22 cellular contexts compared by ENCODE assay signal in genomic region chr1:158176399-158176798, GRCh38. TPM values are rescaled to one million over a fixed set of nuclear protein-coding genes. Genes with fewer than 3 reads are reported as not detected.
"Had no signal": no experiment of that assay in that cellular context is flagged by ENCODE, and none has a peak within 500 bp of the region (broad histone marks: within the 10 kb centered on the region; RNA-seq: fewer than 3 reads in every experiment).

No MANE protein-coding gene starts in this region.

- FAIRE-seq: islet of Langerhans had no signal

- H3K4me3 Mint-ChIP-seq: activated CD4-positive, alpha-beta T cell treated with anti-CD3 and anti-CD28 coated beads for 36 hours; activated naive CD8-positive, alpha-beta T cell treated with anti-CD3 and anti-CD28 coated beads, Interleukin-2, amount 50 U/mL, for 24 hours; activated T-cell treated with anti-CD3 and anti-CD28 coated beads, Interleukin-2, amount 50 U/mL, for 72 hours; stimulated activated naive CD8-positive, alpha-beta T cell treated with anti-CD3 and anti-CD28 coated beads, Interleukin-15, Interleukin-2, amounts not matched to agents 100 ng/mL and 50 ng/mL, for 24 hours had no signal

- H3K9me3 Mint-ChIP-seq: activated naive CD8-positive, alpha-beta T cell treated with anti-CD3 and anti-CD28 coated beads, Interleukin-2, amount 50 U/mL, for 24 hours; activated T-cell treated with anti-CD3 and anti-CD28 coated beads, Interleukin-2, amount 50 U/mL, for 72 hours; stimulated activated naive CD8-positive, alpha-beta T cell treated with anti-CD3 and anti-CD28 coated beads, Interleukin-15, Interleukin-2, amounts not matched to agents 100 ng/mL and 50 ng/mL, for 24 hours; WTC11 had no signal

- H3K27me3 ChIP-seq: body of pancreas, pancreas, right atrium auricular region had no signal

- H3K36me3 ChIP-seq: cardiac muscle cell, heart left ventricle, pancreas, right atrium auricular region, tibial artery had no signal

- DNase-seq: activated CD4-positive, alpha-beta T cell treated with anti-CD3 and anti-CD28 coated beads for 36 hours; activated CD4-positive, alpha-beta T cell treated with anti-CD3 and anti-CD28 coated beads, Interleukin-2, amount 50 U/mL, for 4 hours; activated CD8-positive, alpha-beta memory T cell treated with anti-CD3 and anti-CD28 coated beads for 24 hours; activated CD8-positive, alpha-beta memory T cell treated with anti-CD3 and anti-CD28 coated beads, Interleukin-2, amount 50 U/mL, for 4 hours; activated effector memory CD4-positive, alpha-beta T cell treated with anti-CD3 and anti-CD28 coated beads, Interleukin-2, amount 50 U/mL, for 16 hours; activated naive CD4-positive, alpha-beta T cell treated with anti-CD3 and anti-CD28 coated beads, Interleukin-2, amount 50 U/mL, for 16 hours; activated naive CD8-positive, alpha-beta T cell treated with anti-CD3 and anti-CD28 coated beads, Interleukin-2, amount 50 U/mL, for 24 hours; activated T-cell treated with anti-CD3 and anti-CD28 coated beads, Interleukin-2, amount 50 U/mL, for 72 hours; body of pancreas; heart left ventricle; nephron progenitor cell; pancreas; psoas muscle; stimulated activated CD4-positive, alpha-beta T cell treated with anti-CD3 and anti-CD28 coated beads, Interleukin-4, amount 100 ng/mL, for 24 hours; tibial artery had no signal

- H3K27ac ChIP-seq: body of pancreas, cardiac muscle cell, epithelial cell of prostate, pancreas, right atrium auricular region had no signal

- H3K27ac Mint-ChIP-seq: activated CD4-positive, alpha-beta T cell treated with anti-CD3 and anti-CD28 coated beads for 36 hours; activated naive CD8-positive, alpha-beta T cell treated with anti-CD3 and anti-CD28 coated beads, Interleukin-2, amount 50 U/mL, for 24 hours; activated T-cell treated with anti-CD3 and anti-CD28 coated beads, Interleukin-2, amount 50 U/mL, for 72 hours; nephron progenitor cell; stimulated activated naive CD8-positive, alpha-beta T cell treated with anti-CD3 and anti-CD28 coated beads, Interleukin-15, Interleukin-2, amounts not matched to agents 100 ng/mL and 50 ng/mL, for 24 hours; WTC11 had no signal

- H3K9me3 ChIP-seq: body of pancreas, heart left ventricle, pancreas, psoas muscle, right atrium auricular region, tibial artery had no signal

- ATAC-seq: activated CD4-positive, alpha-beta T cell treated with anti-CD3 and anti-CD28 coated beads for 36 hours; activated naive CD8-positive, alpha-beta T cell treated with anti-CD3 and anti-CD28 coated beads, Interleukin-2, amount 50 U/mL, for 24 hours; activated T-cell treated with anti-CD3 and anti-CD28 coated beads, Interleukin-2, amount 50 U/mL, for 72 hours; body of pancreas; heart left ventricle; pancreas; WTC11 had no signal

- H3K4me3 ChIP-seq: body of pancreas, cardiac muscle cell, pancreas had no signal

RNA-seq across cellular contexts. Expression of gene CD1D, which starts 4.3 kb away (rescaled TPM):
- total RNA-seq: activated T-cell treated with anti-CD3 and anti-CD28 coated beads, Interleukin-2, amount 50 U/mL, for 72 hours; chondrocyte had no signal
